ENCODE assay signal across 19 cellular contexts in genomic region chr2:189056200-189057106, GRCh38.
"Had no signal": no experiment of that assay in that cellular context is flagged by ENCODE, and none has a peak within 500 bp of the region (broad histone marks: within the 10 kb centered on the region; RNA-seq: fewer than 3 reads in every experiment).

No MANE protein-coding gene starts in this region.

- DNase-seq: activated CD4-positive, alpha-beta T cell treated with anti-CD3 and anti-CD28 coated beads, Interleukin-2, amount 10 ng/mL, durations not matched to agents 7 days and 5 days; activated CD4-positive, CD25-positive, alpha-beta regulatory T cell; activated naive CD4-positive, alpha-beta T cell treated with Interleukin-2 at 50 U/mL for 16 hours; aorta; dorsolateral prefrontal cortex; endodermal cell; foreskin keratinocyte; head of caudate nucleus; left colon; lower lobe of right lung; midbrain; ovary; right lobe of liver; stimulated activated naive CD8-positive, alpha-beta T cell treated with anti-CD3 and anti-CD28 coated beads, Interleukin-15, Interleukin-2, amounts not matched to agents 100 U/mL and 50 U/mL, for 24 hours; SW 1271; upper lobe of left lung had no signal

- H3K27ac ChIP-seq: breast epithelium, dorsolateral prefrontal cortex, foreskin keratinocyte, lower lobe of right lung, neural progenitor cell, ovary, right lobe of liver, upper lobe of left lung had no signal

- H3K9me3 Mint-ChIP-seq: activated CD4-positive, alpha-beta T cell treated with anti-CD3 and anti-CD28 coated beads, Interleukin-2, amount 10 ng/mL, durations not matched to agents 7 days and 5 days; activated T-helper 17 cell treated with anti-CD3 and anti-CD28 coated beads, Interleukin-2, amount 50 U/mL, for 72 hours; endodermal cell; neural progenitor cell had no signal

- H2AFZ ChIP-seq: neural progenitor cell had no signal

- H3K27me3 Mint-ChIP-seq: activated CD4-positive, alpha-beta T cell treated with anti-CD3 and anti-CD28 coated beads, Interleukin-2, amount 10 ng/mL, durations not matched to agents 7 days and 5 days had no signal

- H3K4me1 ChIP-seq: breast epithelium, foreskin keratinocyte, lower lobe of right lung, neural progenitor cell, right lobe of liver, upper lobe of left lung had no signal

- H3K9me3 ChIP-seq: breast epithelium, lower lobe of right lung, ovary, right lobe of liver, upper lobe of left lung had no signal

- H3K4me3 Mint-ChIP-seq: activated CD4-positive, alpha-beta T cell treated with anti-CD3 and anti-CD28 coated beads, Interleukin-2, amount 10 ng/mL, durations not matched to agents 7 days and 5 days; activated T-helper 17 cell treated with anti-CD3 and anti-CD28 coated beads, Interleukin-2, amount 50 U/mL, for 72 hours; endodermal cell; neural progenitor cell had no signal

- H3K4me3 ChIP-seq: breast epithelium, dorsolateral prefrontal cortex, lower lobe of right lung, neural progenitor cell, ovary, right lobe of liver, upper lobe of left lung had no signal

- H3K27ac Mint-ChIP-seq: activated CD4-positive, alpha-beta T cell treated with anti-CD3 and anti-CD28 coated beads, Interleukin-2, amount 10 ng/mL, durations not matched to agents 7 days and 5 days; activated T-helper 17 cell treated with anti-CD3 and anti-CD28 coated beads, Interleukin-2, amount 50 U/mL, for 72 hours; endodermal cell; neural progenitor cell had no signal

- H3K36me3 ChIP-seq: breast epithelium, neural progenitor cell, ovary had no signal

- H3K9ac ChIP-seq: neural progenitor cell had no signal

- H3K27me3 ChIP-seq: breast epithelium, dorsolateral prefrontal cortex, foreskin keratinocyte, neural progenitor cell, ovary, right lobe of liver, upper lobe of left lung had no signal

- ATAC-seq: activated T-helper 17 cell treated with anti-CD3 and anti-CD28 coated beads, Interleukin-2, amount 50 U/mL, for 72 hours; foreskin keratinocyte; left colon; lower lobe of right lung; right lobe of liver; stimulated activated naive CD8-positive, alpha-beta T cell treated with anti-CD3 and anti-CD28 coated beads, Interleukin-15, Interleukin-2, amounts not matched to agents 100 U/mL and 50 U/mL, for 24 hours had no signal

- H3K4me2 ChIP-seq: neural progenitor cell had no signal

- H3K4me1 Mint-ChIP-seq: activated CD4-positive, alpha-beta T cell treated with anti-CD3 and anti-CD28 coated beads, Interleukin-2, amount 10 ng/mL, durations not matched to agents 7 days and 5 days; activated T-helper 17 cell treated with anti-CD3 and anti-CD28 coated beads, Interleukin-2, amount 50 U/mL, for 72 hours; endodermal cell; neural progenitor cell had no signal
